Comparison of ENCODE assay signal across 9 cellular contexts in genomic region chr1:207454046-207454964, GRCh38. TPM values are rescaled to one million over a fixed set of nuclear protein-coding genes. Genes with fewer than 3 reads are reported as not detected.
A peak's percentile ranks its signal among the peaks of the same experiment; 100 is the strongest.
DNase-seq lines count a peak whose midpoint lies in the region; FAIRE-seq and TF ChIP-seq lines count a peak whose summit lies in the region.
"Had no signal": no experiment of that assay in that cellular context is flagged by ENCODE, and none has a peak within 500 bp of the region (broad histone marks: within the 10 kb centered on the region; RNA-seq: fewer than 3 reads in every experiment).

Gene CR2 (plus strand): TSS chr1:207454328. CDS start chr1:207454419, 91 bp downstream.

- intact Hi-C loops in dorsolateral prefrontal cortex (cut with DNase I): no loop called here

- H3K27me3 ChIP-seq in dorsolateral prefrontal cortex: peaks cover 0 to 61% (median 21%) of the 10 kb centered on the region in 45 donors

- H3K27ac ChIP-seq in dorsolateral prefrontal cortex: peak within 1 kb of the TSS in 1 of 59 donors; percentile 6

- H3K4me3 ChIP-seq in dorsolateral prefrontal cortex: peak within 1 kb of the TSS; percentile 33 to 78 (median 59)

- DNase-seq in DMS153 treated with DMSO at 0.1 percent for 48 hours (lab: John Stamatoyannopoulos, UW; ENCODE audit: unreplicated experiment): peak; percentile 20
- DNase-seq in GM20000 (ENCODE audit: low spot score): peak; percentile 79
- DNase-seq in HTR-8/SVneo (ENCODE audit: insufficient read length, low spot score): no peak
- peak in 3 of 4 experiments; percentile 4 to 10 (median 6) for DNase-seq in activated CD4-positive, CD25-positive, alpha-beta regulatory T cell (lab: John Stamatoyannopoulos, UW)
- DNase-seq in dorsolateral prefrontal cortex: peak in 7 of 10 donors; percentile 10 to 55 (median 27)
- peak; percentile 88 for DNase-seq in mesenteric fat pad (ENCODE audit: low spot score)
- peak; percentile 40 to 58 for DNase-seq in stimulated activated CD8-positive, alpha-beta memory T cell treated with anti-CD3 and anti-CD28 coated beads, Interleukin-2, amount 100 ng/mL, for 48 hours (ENCODE audit: low read depth in 2 of 2)
- no peak for DNase-seq in NCI-H1694 treated with DMSO at 0.1 percent for 48 hours (lab: John Stamatoyannopoulos, UW)

- TF ChIP-seq CTCF in GM20000 (IDR thresholded peaks at IDR 0.05; ENCODE audit: extremely low read depth, missing control alignments) (peak; percentile 47), dorsolateral prefrontal cortex (IDR thresholded peaks at IDR 0.05 in 54 of 56, conservative IDR thresholded peaks at IDR 0.05 in 2 of 56; ENCODE audit: low read depth in 1 of 56, partially characterized antibody in 56 of 56) (peak in 50 of 56 donors; percentile 15 to 73 (median 42))

- FAIRE-seq in HTR-8/SVneo (lab: Jason Lieb, UNC): peak; percentile 66

RNA-seq across cellular contexts. Expression of gene CR2, which starts in this region (rescaled TPM):
- 1 to 10 TPM in 3 of 120 experiments, under 1 TPM in 59, not detected in 58; 0.11 to 3.5 (median 0.26) TPM for total RNA-seq in dorsolateral prefrontal cortex
- not detected for total RNA-seq in mesenteric fat pad
- total RNA-seq: RPMI7951 had no signal

Comparison
In these comparisons a context has a peak if more than half of its experiments do, and no peak if none do; other contexts are left out.
1. Peak in DNase-seq in mesenteric fat pad; RNA of the gene not detected or under 1 TPM.
2. DNase-seq: peak in DMS153 treated with DMSO at 0.1 percent for 48 hours (single experiment), GM20000 (single experiment), activated CD4-positive, CD25-positive, alpha-beta regulatory T cell (3 of 4), dorsolateral prefrontal cortex (7 of 10) and stimulated activated CD8-positive, alpha-beta memory T cell treated with anti-CD3 and anti-CD28 coated beads, Interleukin-2, amount 100 ng/mL, for 48 hours (2 of 2); none in HTR-8/SVneo (single experiment) and NCI-H1694 treated with DMSO at 0.1 percent for 48 hours (single experiment).